8 cellular contexts compared by ENCODE assay signal in genomic region chr1:45011837-45012638, GRCh38. TPM values are rescaled to one million over a fixed set of nuclear protein-coding genes. Genes with fewer than 3 reads are reported as not detected.
A peak's percentile ranks its signal among the peaks of the same experiment; 100 is the strongest.
DNase-seq lines count a peak whose midpoint lies in the region; ATAC-seq, FAIRE-seq and TF ChIP-seq lines count a peak whose summit lies in the region.

Gene UROD (plus strand): TSS chr1:45012254. CDS start chr1:45012266, 12 bp downstream.

- H3K36me3 ChIP-seq in keratinocyte (ENCODE audit: control insufficient read depth in 2 of 2, extremely low read depth in 1 of 2, insufficient read depth in 2 of 2, low read length in 2 of 2): peaks cover 27 to 33% of the 10 kb centered on the region in 2 experiments

- no peaks in the 10 kb centered on the region for H3K27me3 ChIP-seq in AG04450 (ENCODE audit: control insufficient read depth, insufficient read depth, low read length)
- H3K27me3 ChIP-seq in keratinocyte (ENCODE audit: control insufficient read depth, extremely low read depth, insufficient read depth, low read length): no peaks in the 10 kb centered on the region

- peak; percentile 90 for FAIRE-seq in keratinocyte (lab: Jason Lieb, UNC)

- no peaks in the 10 kb centered on the region for H3K9me1 ChIP-seq in keratinocyte (ENCODE audit: control insufficient read depth, extremely low read depth, insufficient read depth, low read length)

- peak within 1 kb of the TSS; percentile 99 for H3K4me2 ChIP-seq in keratinocyte (ENCODE audit: control insufficient read depth, extremely low read depth, insufficient read depth, low read depth, low read length)

- H3K27ac ChIP-seq in AG04450 (ENCODE audit: low read depth, low read length): peak within 1 kb of the TSS; percentile 82
- H3K27ac ChIP-seq in keratinocyte (ENCODE audit: control insufficient read depth, insufficient read depth, low read length): peak within 1 kb of the TSS; percentile 88

- H3K4me3 ChIP-seq in AG04450 (ENCODE audit: low read depth, low read length): peak within 1 kb of the TSS; percentile 92
- H3K4me3 ChIP-seq in keratinocyte (ENCODE audit: control insufficient read depth in 2 of 3, extremely low read depth in 1 of 3, insufficient read depth in 2 of 3, low read depth in 1 of 3, low read length in 3 of 3): peak within 1 kb of the TSS; percentile 76 to 94 (median 93)

- peaks cover 21% of the 10 kb centered on the region for H3K4me1 ChIP-seq in keratinocyte (ENCODE audit: control insufficient read depth, extremely low read depth, insufficient read depth, low read length)

- DNase-seq in AG04450 (ENCODE audit: low read depth, low spot score) (peak; percentile 92), NCI-H446 (lab: John Stamatoyannopoulos, UW) (peak; percentile 95 to 98), cerebellar nuclear complex (lab: John Stamatoyannopoulos, UW) (peak; percentile 41 to 83), keratinocyte (ENCODE audit: low read depth, low spot score) (peak; percentile 88)
- DNase-seq in activated CD4-positive, CD25-positive, alpha-beta regulatory T cell treated with anti-CD3 and anti-CD28 coated beads, Interleukin-2, amount 50 U/mL, for 72 hours: peak; percentile 88
- DNase-seq in stimulated activated CD4-positive, alpha-beta T cell treated with anti-CD3 and anti-CD28 coated beads, Interleukin-15, amount 100 ng/mL, for 1 hour (ENCODE audit: low read depth in 1 of 2, low spot score in 1 of 2): peak; percentile 71 to 78

- peaks cover 26% of the 10 kb centered on the region for H3K79me2 ChIP-seq in keratinocyte (ENCODE audit: control insufficient read depth, insufficient read depth, low read length)

- peak within 1 kb of the TSS; percentile 99 for H2AFZ ChIP-seq in keratinocyte (ENCODE audit: control insufficient read depth, low read length)

- CTCF ChIA-PET in AG04450 (lab: Charles Lee): interaction anchor here (0.7 to 11.4 kb wide), 13 partner anchors 9 to 481 kb away, joined by 3 to 616 read pairs (median 5); partner anchors contain the start of genes EIF2B3, RNU5D-1 and TESK2

- TF ChIP-seq CTCF in AG04450 (IDR thresholded peaks at IDR 0.05; ENCODE audit: low read depth, low read length) (no peak), keratinocyte (optimal IDR thresholded peaks at IDR 0.05 in 1 of 3, IDR thresholded peaks at IDR 0.05 in 1 of 3, conservative IDR thresholded peaks at IDR 0.05 in 1 of 3; ENCODE audit: extremely low read depth in 1 of 3, insufficient read depth in 2 of 3, low read length in 3 of 3) (no peak)

- peak within 1 kb of the TSS; percentile 86 for H3K9ac ChIP-seq in keratinocyte (ENCODE audit: control insufficient read depth, extremely low read depth, insufficient read depth, low read length)

- dilution Hi-C loops in keratinocyte (cut with MboI; ENCODE audit: extremely low pct_ligation_motif_present, low sequenced_read_pairs): no loop called here

- POLR2A ChIA-PET in AG04450 (lab: Yijun Ruan, JAX): interaction anchor here (0.9 to 3.5 kb wide), 14 partner anchors 26 to 509 kb away, joined by 3 to 38 read pairs (median 5); partner anchors contain the start of genes EIF2B3, MUTYH, PTCH2 and RNU5D-1

- ATAC-seq in GM18909 (IDR thresholded peaks at IDR 0.05; ENCODE audit: poor library complexity, unreplicated experiment) (peak; percentile 67), HG03342 (IDR thresholded peaks at IDR 0.05; ENCODE audit: unreplicated experiment) (peak; percentile 62)

- no peaks in the 10 kb centered on the region for H4K20me1 ChIP-seq in keratinocyte (ENCODE audit: control insufficient read depth, extremely low read depth, insufficient read depth, low read length)

- no peaks in the 10 kb centered on the region; the same call in 1 of the 2 replicates for H3K9me3 ChIP-seq in AG04450 (ENCODE audit: control insufficient read depth, insufficient read depth, low read length)
- H3K9me3 ChIP-seq in keratinocyte (ENCODE audit: control insufficient read depth, low read depth, low read length): no peaks in the 10 kb centered on the region

RNA-seq across cellular contexts. Expression of gene UROD, which starts in this region (rescaled TPM):
- polyA plus RNA-seq in AG04450 (2011; rRNA removed): 185 and 226 TPM in 2 replicates
- polyA minus RNA-seq in AG04450 (2011; rRNA and poly(A)+ RNA removed): 110 and 151 TPM in 2 replicates
- 157 to 212 TPM (median 174 TPM) in 3 replicates for polyA plus RNA-seq in keratinocyte
- polyA plus RNA-seq in keratinocyte (2011; ENCODE audit: low read depth): 24.1 TPM
- polyA plus RNA-seq in keratinocyte (2011; cell fraction: cytosol; rRNA removed): 179 and 214 TPM in 2 replicates
- polyA plus RNA-seq in keratinocyte (2011; cell fraction: nucleus; rRNA removed): 191 and 217 TPM in 2 replicates
- polyA plus RNA-seq in keratinocyte (2012; ENCODE audit: low replicate concordance): 46.3 and 122 TPM in 2 replicates
- 122 to 185 TPM (median 158 TPM) in 3 replicates for polyA minus RNA-seq in keratinocyte
- polyA minus RNA-seq in keratinocyte (2011; cell fraction: cytosol; rRNA and poly(A)+ RNA removed): 86.1 TPM
- 36.7 and 50.2 TPM in 2 replicates for polyA minus RNA-seq in keratinocyte (2011; cell fraction: nucleus; rRNA and poly(A)+ RNA removed)

Comparison
In these comparisons a context has a peak if more than half of its experiments do, and no peak if none do; other contexts are left out.
1. Peak in every context shown above with its lines: DNase-seq, ATAC-seq, H3K4me3 ChIP-seq and H3K27ac ChIP-seq.